ENCODE assay signal across 12 cellular contexts in the genomic region with DNA sequence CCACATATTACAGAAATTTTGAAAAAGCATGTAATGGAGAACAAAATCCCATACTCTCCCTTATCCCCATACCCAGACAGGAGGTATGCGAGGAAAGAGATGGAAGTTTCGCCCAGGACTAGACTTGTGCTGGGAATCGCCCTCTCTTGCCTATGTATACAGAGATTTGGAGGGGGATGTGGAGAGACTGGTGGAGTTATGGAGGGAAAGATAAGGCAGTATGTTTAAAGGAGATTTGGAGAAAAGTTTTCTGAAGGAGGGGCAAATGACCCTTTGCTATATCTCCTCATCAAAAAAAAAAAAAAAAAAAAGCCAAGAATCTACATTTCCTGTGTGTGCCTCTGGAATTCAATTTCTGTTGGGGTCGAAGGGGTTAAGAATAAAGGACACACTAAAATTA.
"Had no signal": no experiment of that assay in that cellular context is flagged by ENCODE, and none has a peak within 500 bp of the region (broad histone marks: within the 10 kb centered on the region; RNA-seq: fewer than 3 reads in every experiment).

No MANE protein-coding gene starts in this region.

- H3K4me1 ChIP-seq: vagina had no signal

- DNase-seq: activated B cell treated with CpG ODN at 0.5 μM for 24 hours; activated CD4-positive, alpha-beta T cell treated with anti-CD3 and anti-CD28 coated beads, Interleukin-2, amount 10 ng/mL, durations not matched to agents 7 days and 5 days; activated CD8-positive, alpha-beta memory T cell treated with anti-CD3 and anti-CD28 coated beads for 24 hours; activated naive CD4-positive, alpha-beta T cell treated with anti-CD3 and anti-CD28 coated beads, Interleukin-2, amount 50 U/mL, for 16 hours; brain microvascular endothelial cell; cerebellar nuclear complex; ovary had no signal

- H3K27me3 ChIP-seq: ovary, thyroid gland, vagina had no signal

- H3K27ac ChIP-seq: brain microvascular endothelial cell, ovary, vagina had no signal

- H3K4me3 Mint-ChIP-seq: activated B cell treated with CpG ODN at 0.5 μM for 24 hours; activated CD4-positive, alpha-beta T cell treated with anti-CD3 and anti-CD28 coated beads, Interleukin-2, amount 10 ng/mL, durations not matched to agents 7 days and 5 days; neural crest cell; T-helper 1 cell treated with Interleukin-12 subunit alpha and Interleukin-12 subunit beta and Interleukin-4 antibody, amounts not matched to agents 30 μg/mL and 1 μg/mL, for 36 hours had no signal

- H3K36me3 ChIP-seq: brain microvascular endothelial cell, ovary had no signal

- H3K27ac Mint-ChIP-seq: activated B cell treated with CpG ODN at 0.5 μM for 24 hours; activated CD4-positive, alpha-beta T cell treated with anti-CD3 and anti-CD28 coated beads, Interleukin-2, amount 10 ng/mL, durations not matched to agents 7 days and 5 days; activated T-helper 2 cell treated with anti-CD3 and anti-CD28 coated beads, Interferon-gamma antibody, Interleukin-2, Interleukin-4, amounts not matched to agents 10 μg/mL and 5 μg/mL and 100 μg/mL, durations not matched to agents 14 hours and 24 hours and 36 hours; T-helper 1 cell treated with Interleukin-12 subunit alpha and Interleukin-12 subunit beta and Interleukin-4 antibody, amounts not matched to agents 30 μg/mL and 1 μg/mL, for 36 hours had no signal

- H3K9me3 ChIP-seq: ovary, thyroid gland, vagina had no signal

- H3K4me3 ChIP-seq: ovary, thyroid gland, vagina had no signal
